ENCODE assay signal across 20 cellular contexts in genomic region chr12:12499909-12500604, GRCh38.
DNase-seq lines count a peak whose midpoint lies in the region; ATAC-seq and TF ChIP-seq lines count a peak whose summit lies in the region.
"Had no signal": no experiment of that assay in that cellular context is flagged by ENCODE, and none has a peak within 500 bp of the region (broad histone marks: within the 10 kb centered on the region; RNA-seq: fewer than 3 reads in every experiment).

No MANE protein-coding gene starts in this region.

- no peak overlapping the region for H3K4me2 ChIP-seq in H9 (ENCODE audit: insufficient read depth, insufficient read length, low read length)

- H3K56ac ChIP-seq in H9 (ENCODE audit: insufficient read length, low read depth, low read length): no peak overlapping the region

- no peak overlapping the region for H3K4me3 Mint-ChIP-seq in activated CD4-positive, alpha-beta T cell treated with anti-CD3 and anti-CD28 coated beads for 36 hours
- no peak overlapping the region; a peak in 1 of 5 replicates for H3K4me3 Mint-ChIP-seq in H9
- H3K4me3 Mint-ChIP-seq: activated CD8-positive, alpha-beta T cell treated with anti-CD3 and anti-CD28 coated beads for 36 hours; stimulated activated naive CD8-positive, alpha-beta T cell treated with anti-CD3 and anti-CD28 coated beads, Interleukin-15, amount 100 ng/mL, for 72 hours had no signal

- H2AK5ac ChIP-seq in H9 (ENCODE audit: insufficient read length, low read length): no peak overlapping the region

- no peak overlapping the region for H3K4ac ChIP-seq in H9 (ENCODE audit: low read depth, low read length)

- no peak overlapping the region for H3K23ac ChIP-seq in H9 (ENCODE audit: insufficient read length, low read depth, low read length)

- H2BK5ac ChIP-seq in H9 (ENCODE audit: insufficient read length, low read length): no peak overlapping the region

- no peak for ATAC-seq in activated CD4-positive, alpha-beta T cell treated with anti-CD3 and anti-CD28 coated beads for 36 hours
- ATAC-seq in lower lobe of right lung (peak; percentile 62 to 81), HG03457 (IDR thresholded peaks at IDR 0.05; ENCODE audit: unreplicated experiment) (no peak)
- ATAC-seq: activated CD8-positive, alpha-beta T cell treated with anti-CD3 and anti-CD28 coated beads for 36 hours; stimulated activated naive CD8-positive, alpha-beta T cell treated with anti-CD3 and anti-CD28 coated beads, Interleukin-15, amount 100 ng/mL, for 72 hours had no signal

- H3K27ac Mint-ChIP-seq in activated CD4-positive, alpha-beta T cell treated with anti-CD3 and anti-CD28 coated beads for 36 hours: peak overlapping the region; percentile 44
- peak overlapping the region; percentile 68 to 93 (median 86); a peak in 4 of 7 replicates for H3K27ac Mint-ChIP-seq in H9
- H3K27ac Mint-ChIP-seq: stimulated activated naive CD8-positive, alpha-beta T cell treated with anti-CD3 and anti-CD28 coated beads, Interleukin-15, amount 100 ng/mL, for 72 hours had no signal

- H4K5ac ChIP-seq in H9 (ENCODE audit: insufficient read length, low read depth, low read length): no peak overlapping the region

- no peak overlapping the region for H4K8ac ChIP-seq in H9 (replicated peaks; ENCODE audit: insufficient read length, low read depth, low read length)

- no peak overlapping the region for H3K9ac ChIP-seq in H9 (ENCODE audit: extremely low read depth, insufficient read length, low read length)

- TF ChIP-seq CTCF in H9 (conservative IDR thresholded peaks at IDR 0.05) (no peak), lower lobe of right lung (IDR thresholded peaks at IDR 0.05) (no peak), ascending aorta (IDR thresholded peaks at IDR 0.05) (no peak)

- no peak overlapping the region for H2AFZ ChIP-seq in H9 (ENCODE audit: low read length)

- WGBS in H9 (ENCODE audit: extremely low coverage, insufficient read length, low lambda C conversion rate): no CpG with 5 or more reads among the region's 5 CpGs

- no peak overlapping the region for H3K14ac ChIP-seq in H9 (ENCODE audit: insufficient read depth, low read length)

- H3K23me2 ChIP-seq in H9 (ENCODE audit: insufficient read length, low read depth, low read length, poor library complexity, severe bottlenecking): no peaks in the 10 kb centered on the region

- no peak overlapping the region for H2BK15ac ChIP-seq in H9 (ENCODE audit: low read depth, low read length)

- no peak for DNase-seq in activated CD4-positive, alpha-beta T cell treated with anti-CD3 and anti-CD28 coated beads for 36 hours
- no peak for DNase-seq in activated CD4-positive, alpha-beta T cell treated with anti-CD3 and anti-CD28 coated beads for 48 hours
- DNase-seq in H9 (no peak), lower lobe of right lung (no peak), ascending aorta (ENCODE audit: low spot score in 2 of 2) (no peak)
- no peak for DNase-seq in stimulated activated CD4-positive, alpha-beta T cell treated with anti-CD3 and anti-CD28 coated beads, Interleukin-2, amount 100 ng/mL, for 48 hours
- DNase-seq: activated CD8-positive, alpha-beta T cell treated with anti-CD3 and anti-CD28 coated beads for 36 hours; brain microvascular endothelial cell; EL; KBM-7; kidney glomerular epithelial cell; naive B cell; spleen; stimulated activated CD4-positive, alpha-beta T cell treated with anti-CD3 and anti-CD28 coated beads, Interleukin-4, amount 100 ng/mL, for 4 hours; stimulated activated naive CD8-positive, alpha-beta T cell treated with anti-CD3 and anti-CD28 coated beads, Interleukin-15, amount 100 ng/mL, for 72 hours; trophoblast cell; WERI-Rb-1 had no signal

- peaks cover 57% of the 10 kb centered on the region for H3K4me1 Mint-ChIP-seq in activated CD4-positive, alpha-beta T cell treated with anti-CD3 and anti-CD28 coated beads for 36 hours
- H3K4me1 Mint-ChIP-seq in H9: peaks cover 47 to 51% of the 10 kb centered on the region in 2 experiments
- H3K4me1 Mint-ChIP-seq: naive B cell had no signal

- H3K27me3 Mint-ChIP-seq in activated CD4-positive, alpha-beta T cell treated with anti-CD3 and anti-CD28 coated beads for 36 hours: no peaks in the 10 kb centered on the region
- no peaks in the 10 kb centered on the region for H3K27me3 Mint-ChIP-seq in H9 (ENCODE audit: low read depth)
- H3K27me3 Mint-ChIP-seq: activated CD8-positive, alpha-beta T cell treated with anti-CD3 and anti-CD28 coated beads for 36 hours; naive B cell; stimulated activated naive CD8-positive, alpha-beta T cell treated with anti-CD3 and anti-CD28 coated beads, Interleukin-15, amount 100 ng/mL, for 72 hours had no signal

- no peak overlapping the region for H3T11ph ChIP-seq in H9 (ENCODE audit: low read length)

- no peaks in the 10 kb centered on the region for H3K9me3 ChIP-seq in H9 (ENCODE audit: control insufficient read depth, low read depth, low read length)
- H3K9me3 ChIP-seq in lower lobe of right lung: no peaks in the 10 kb centered on the region
- no peaks in the 10 kb centered on the region for H3K9me3 ChIP-seq in ascending aorta
- H3K9me3 ChIP-seq: HAP-1, spleen had no signal

- CTCF ChIA-PET in activated CD4-positive, alpha-beta T cell treated with anti-CD3 and anti-CD28 coated beads for 36 hours (lab: Charles Lee): interaction anchor here (1.4 to 1.8 kb wide), 2 partner anchors 11 to 64 kb away, joined by 3 to 5 read pairs; no protein-coding TSS in a partner anchor

- peaks cover 4% of the 10 kb centered on the region; the same call in 1 of the 2 replicates for H3K79me2 ChIP-seq in H9 (ENCODE audit: insufficient read depth, low read length)

- peaks cover 22% of the 10 kb centered on the region for H3K36me3 Mint-ChIP-seq in activated CD4-positive, alpha-beta T cell treated with anti-CD3 and anti-CD28 coated beads for 36 hours (ENCODE audit: low read depth)
- H3K36me3 Mint-ChIP-seq in H9 (ENCODE audit: insufficient read depth in 1 of 3, low read depth in 3 of 3): peaks cover 5 to 19% (median 13%) of the 10 kb centered on the region in 3 experiments; a peak in 5 of 7 replicates
- H3K36me3 Mint-ChIP-seq: naive B cell had no signal

- H3K9me3 Mint-ChIP-seq in activated CD4-positive, alpha-beta T cell treated with anti-CD3 and anti-CD28 coated beads for 36 hours (ENCODE audit: low read depth): no peaks in the 10 kb centered on the region
- no peaks in the 10 kb centered on the region for H3K9me3 Mint-ChIP-seq in H9
- H3K9me3 Mint-ChIP-seq: activated CD8-positive, alpha-beta T cell treated with anti-CD3 and anti-CD28 coated beads for 36 hours; naive B cell; stimulated activated naive CD8-positive, alpha-beta T cell treated with anti-CD3 and anti-CD28 coated beads, Interleukin-15, amount 100 ng/mL, for 72 hours had no signal

- H3K18ac ChIP-seq in H9 (ENCODE audit: insufficient read length, low read depth, low read length): no peak overlapping the region

- H3K36me3 ChIP-seq in lower lobe of right lung (no peaks in the 10 kb centered on the region), ascending aorta (no peaks in the 10 kb centered on the region)
- H3K36me3 ChIP-seq: brain microvascular endothelial cell, WERI-Rb-1 had no signal

- no peak overlapping the region for H2BK20ac ChIP-seq in H9 (ENCODE audit: low read depth, low read length, poor library complexity, severe bottlenecking)

- H3K27ac ChIP-seq in H9 (ENCODE audit: insufficient read length, low read depth, low read length): no peak overlapping the region
- H3K27ac ChIP-seq in angular gyrus (ENCODE audit: low read depth, low read length): peak overlapping the region; percentile 13
- no peak overlapping the region for H3K27ac ChIP-seq in lower lobe of right lung
- H3K27ac ChIP-seq in ascending aorta: no peak overlapping the region
- H3K27ac ChIP-seq: brain microvascular endothelial cell, WERI-Rb-1 had no signal

- H4K91ac ChIP-seq in H9 (ENCODE audit: insufficient read length, low read depth, low read length): no peak overlapping the region

- H3K79me1 ChIP-seq in H9 (ENCODE audit: insufficient read depth, low read depth, low read length, poor library complexity, severe bottlenecking): peaks cover 13% of the 10 kb centered on the region

- intact Hi-C loops in activated CD4-positive, alpha-beta T cell treated with anti-CD3 and anti-CD28 coated beads for 36 hours (cut with DNase I, micrococcal nuclease): loop anchor here in 1 of 2 experiments (2.0 to 10.0 kb wide), 2 partner anchors 13 to 395 kb away; partner anchors contain the start of gene GPRC5A
- intact Hi-C loops in lower lobe of right lung (cut with DNase I): no loop called here
- intact Hi-C loops in ascending aorta (cut with DNase I): no loop called here

- no peak overlapping the region for H2BK12ac ChIP-seq in H9 (ENCODE audit: insufficient read length, low read depth, low read length)

- H3K27me3 ChIP-seq in H9 (ENCODE audit: insufficient read depth, low read length) (no peaks in the 10 kb centered on the region), lower lobe of right lung (ENCODE audit: low read depth) (no peaks in the 10 kb centered on the region), ascending aorta (no peaks in the 10 kb centered on the region)
- H3K27me3 ChIP-seq: brain microvascular endothelial cell, spleen had no signal

- no peak overlapping the region for H2BK120ac ChIP-seq in H9 (ENCODE audit: low read depth, low read length, poor library complexity, severe bottlenecking)

- H4K20me1 ChIP-seq in H9 (ENCODE audit: control insufficient read depth, insufficient read depth, insufficient read length): no peaks in the 10 kb centered on the region

- H3K4me1 ChIP-seq in H9 (ENCODE audit: insufficient read depth, low read length) (no peaks in the 10 kb centered on the region; the same call in 1 of the 2 replicates), lower lobe of right lung (peaks cover 7% of the 10 kb centered on the region), ascending aorta (peaks cover 0 to 5% of the 10 kb centered on the region in 2 donors)

- H3K4me3 ChIP-seq in lower lobe of right lung (no peak overlapping the region), ascending aorta (no peak overlapping the region)
- H3K4me3 ChIP-seq: HAP-1, spleen had no signal

- POLR2A ChIA-PET in activated CD4-positive, alpha-beta T cell treated with anti-CD3 and anti-CD28 coated beads for 36 hours (lab: Charles Lee): interaction anchor here (1.0 kb wide), 1 partner anchor 26 kb away, joined by 3 read pairs; no protein-coding TSS in a partner anchor

Comparison
In these comparisons a context has a peak if more than half of its experiments do, and no peak if none do; other contexts are left out.
1. ATAC-seq: peak in lower lobe of right lung (2 of 2); none in activated CD4-positive, alpha-beta T cell treated with anti-CD3 and anti-CD28 coated beads for 36 hours (single experiment) and HG03457 (single experiment).